ENCODE assay signal across 8 cellular contexts in genomic region chr7:128531105-128531954, GRCh38. TPM values are rescaled to one million over a fixed set of nuclear protein-coding genes. Genes with fewer than 3 reads are reported as not detected.
DNase-seq lines count a peak whose midpoint lies in the region; ATAC-seq and TF ChIP-seq lines count a peak whose summit lies in the region.
"Not testable (repeated sequence)": the region's sequence is repeated elsewhere in the genome, so short reads cannot be mapped to it uniquely, and the experiment has no call there.

No MANE protein-coding gene starts in this region.

- H3K4me2 ChIP-seq in OCI-LY1 (ENCODE audit: low read length), result peak overlapping the region; percentile 93

- not testable (repeated sequence) for H3K9me3 ChIP-seq in OCI-LY1 (ENCODE audit: low read length); mononuclear cell (ENCODE audit: low read depth, low read length)

- H3K9ac ChIP-seq in OCI-LY1 (ENCODE audit: low read length), result peak overlapping the region; percentile 75

- in situ Hi-C loops in Caki2 (cut with HindIII; ENCODE audit: low pct_unique_long_range_greater_than_20kb, low sequenced_read_pairs), result not testable (repeated sequence)

- TF ChIP-seq CTCF in OCI-LY1 (IDR thresholded peaks at IDR 0.05; ENCODE audit: low read length), result not testable (repeated sequence)

- H4K20me1 ChIP-seq in OCI-LY1 (ENCODE audit: insufficient read depth, low read length), result not testable (repeated sequence)

- peak; percentile 69 for ATAC-seq in GM21529 (IDR thresholded peaks at IDR 0.05; ENCODE audit: unreplicated experiment)

- peak overlapping the region; percentile 90 for H3K27ac ChIP-seq in OCI-LY1 (ENCODE audit: low read depth, low read length, poor library complexity, severe bottlenecking)
- H3K27ac ChIP-seq in epithelial cell of prostate, result peak overlapping the region; percentile 74

- DNase-seq in Caki2 (ENCODE audit: low read depth) (peak; percentile 81), HuH-7.5 (ENCODE audit: low spot score) (peak; percentile 94), activated T-cell treated with anti-CD3 and anti-CD28 coated beads for 24 hours (ENCODE audit: low read depth) (peak; percentile 76)
- DNase-seq in epithelial cell of prostate (ENCODE audit: low read depth, low spot score), result not testable (repeated sequence)
- DNase-seq in stimulated activated CD8-positive, alpha-beta memory T cell treated with anti-CD3 and anti-CD28 coated beads, Interleukin-2, amount 100 ng/mL, for 1 hour (ENCODE audit: low read depth in 2 of 2), result peak; percentile 51 to 67

- H3K27me3 ChIP-seq in OCI-LY1 (ENCODE audit: insufficient read depth, low read length); mononuclear cell (ENCODE audit: insufficient read depth, low read length): not testable (repeated sequence)

- peaks cover 25% of the 10 kb centered on the region for H3K79me2 ChIP-seq in OCI-LY1 (ENCODE audit: insufficient read depth, low read length)

- not testable (repeated sequence) for H3F3A ChIP-seq in OCI-LY1 (ENCODE audit: insufficient read depth, low read length)

- peaks cover 27% of the 10 kb centered on the region; the same call in 1 of the 2 replicates for H3K36me3 ChIP-seq in OCI-LY1 (ENCODE audit: insufficient read depth, low read length)

- H3K4me1 ChIP-seq in OCI-LY1 (ENCODE audit: insufficient read depth, low read length, severe bottlenecking), result peaks cover 45% of the 10 kb centered on the region
- H3K4me1 ChIP-seq in mononuclear cell (ENCODE audit: insufficient read depth, low read length), result peaks cover 19% of the 10 kb centered on the region

- H3K4me3 ChIP-seq in OCI-LY1 (ENCODE audit: low read depth, low read length, poor library complexity, severe bottlenecking) (peak overlapping the region; percentile 70), mononuclear cell (ENCODE audit: low read length) (peak overlapping the region; percentile 59)

- H3K9me2 ChIP-seq in OCI-LY1 (ENCODE audit: low read depth, low read length), result not testable (repeated sequence)

- not testable (repeated sequence) for H2AFZ ChIP-seq in OCI-LY1 (ENCODE audit: low read length)

RNA-seq across cellular contexts. Expression of gene METTL2B, which starts 54.8 kb away (rescaled TPM):
- total RNA-seq in Caki2 (2014; rRNA removed; shearing (Covaris generic); ENCODE audit: low replicate concordance), result 17.3 and 22.4 TPM in 2 replicates
- total RNA-seq in mononuclear cell, result 8.0 TPM
